Comparison of ENCODE assay signal across 10 cellular contexts in genomic region chr12:9870311-9870866, GRCh38. TPM values are rescaled to one million over a fixed set of nuclear protein-coding genes. Genes with fewer than 3 reads are reported as not detected.
A peak's percentile ranks its signal among the peaks of the same experiment; 100 is the strongest.
DNase-seq lines count a peak whose midpoint lies in the region; ATAC-seq and TF ChIP-seq lines count a peak whose summit lies in the region.
"Had no signal": no experiment of that assay in that cellular context is flagged by ENCODE, and none has a peak within 500 bp of the region (broad histone marks: within the 10 kb centered on the region; RNA-seq: fewer than 3 reads in every experiment).

No MANE protein-coding gene starts in this region.

- BruUV-seq in Panc1 (replicated peaks; lab: Mats Ljungman, UMichigan), result no TSS peak

- H3K27me3 ChIP-seq in Panc1 (ENCODE audit: control insufficient read depth, insufficient read depth, low read length) (no peaks in the 10 kb centered on the region), endocrine pancreas (ENCODE audit: control insufficient read depth, insufficient read depth, low read length) (no peaks in the 10 kb centered on the region), osteoblast (ENCODE audit: insufficient read depth, low read length) (no peaks in the 10 kb centered on the region)

- no peaks in the 10 kb centered on the region for H3K36me3 ChIP-seq in Panc1 (ENCODE audit: control insufficient read depth, insufficient read depth, low read length)
- H3K36me3 ChIP-seq in endocrine pancreas (ENCODE audit: control insufficient read depth, insufficient read depth, low read length), result no peaks in the 10 kb centered on the region
- no peaks in the 10 kb centered on the region for H3K36me3 ChIP-seq in osteoblast (ENCODE audit: insufficient read depth, low read length)

- POLR2A ChIA-PET in Panc1 (lab: Charles Lee), result interaction anchor here (0.5 kb wide), 1 partner anchor 319 kb away, joined by 8 read pairs; no protein-coding TSS in a partner anchor

- H2AFZ ChIP-seq in osteoblast (ENCODE audit: low read length), result peak overlapping the region; percentile 89

- CTCF ChIA-PET in Panc1 (lab: Charles Lee), result no interaction called here

- no peak overlapping the region for H3K4me3 ChIP-seq in Panc1 (ENCODE audit: low read depth in 2 of 2, low read length in 2 of 2)
- peak overlapping the region; percentile 84 for H3K4me3 ChIP-seq in endocrine pancreas (ENCODE audit: control insufficient read depth, insufficient read depth, low read length)
- H3K4me3 ChIP-seq in osteoblast (ENCODE audit: insufficient read depth, low read length), result peak overlapping the region; percentile 74

- H3K9me3 ChIP-seq in Panc1 (ENCODE audit: control insufficient read depth, insufficient read depth, low read depth, low read length), result no peaks in the 10 kb centered on the region
- H3K9me3 ChIP-seq in endocrine pancreas (ENCODE audit: control insufficient read depth, low read length), result no peaks in the 10 kb centered on the region
- no peaks in the 10 kb centered on the region for H3K9me3 ChIP-seq in osteoblast (ENCODE audit: low read depth, low read length)

- no peaks in the 10 kb centered on the region; the same call in 1 of the 2 replicates for H3K4me1 ChIP-seq in Panc1 (ENCODE audit: control insufficient read depth, insufficient read depth, low read length)
- no peaks in the 10 kb centered on the region for H3K4me1 ChIP-seq in endocrine pancreas (ENCODE audit: control insufficient read depth, insufficient read depth, low read length)
- H3K4me1 ChIP-seq in osteoblast (ENCODE audit: insufficient read depth, low read length), result peaks cover 7% of the 10 kb centered on the region

- in situ Hi-C loops in Panc1 (cut with HindIII; ENCODE audit: low pct_unique_long_range_greater_than_20kb, low sequenced_read_pairs), result no loop called here

- no peaks in the 10 kb centered on the region for H3K79me2 ChIP-seq in osteoblast (ENCODE audit: insufficient read depth, low read length)

- TF ChIP-seq CTCF in Panc1 (IDR thresholded peaks at IDR 0.05) (no peak), osteoblast (IDR thresholded peaks at IDR 0.05; ENCODE audit: extremely low read depth, low read depth, low read length) (no peak)

- H3K27ac ChIP-seq in Panc1 (ENCODE audit: low read length), result peak overlapping the region; percentile 84; the same call in 1 of the 2 replicates
- H3K27ac ChIP-seq in osteoblast (ENCODE audit: low read depth, low read length), result peak overlapping the region; percentile 52

- DNase-seq in DMS53 (lab: John Stamatoyannopoulos, UW) (peak; percentile 68), Panc1 (ENCODE audit: low read depth, low spot score) (no peak), osteoblast (ENCODE audit: insufficient read length, low spot score, missing footprints) (no peak), globus pallidus (ENCODE audit: low spot score) (no peak)
- DNase-seq: trophoblast cell had no signal

- peak overlapping the region; percentile 85 for H3K4me2 ChIP-seq in osteoblast (ENCODE audit: insufficient read depth, low read length)

- ATAC-seq in Panc1 (no peak), GM21515 (IDR thresholded peaks at IDR 0.05; ENCODE audit: unreplicated experiment) (no peak), HG03159 (IDR thresholded peaks at IDR 0.05; ENCODE audit: unreplicated experiment) (no peak), HG03139 (IDR thresholded peaks at IDR 0.05; ENCODE audit: unreplicated experiment) (no peak)

- no peaks in the 10 kb centered on the region for H4K20me1 ChIP-seq in osteoblast (ENCODE audit: insufficient read depth, low read length)

- H3K9ac ChIP-seq in endocrine pancreas (ENCODE audit: control insufficient read depth, insufficient read depth, low read length), result no peak overlapping the region

- intact Hi-C loops in Panc1 (cut with micrococcal nuclease; ENCODE audit: unreplicated experiment), result no loop called here

RNA-seq across cellular contexts. Expression of gene CLEC2B, which starts 1.2 kb away (rescaled TPM):
- total RNA-seq in Panc1 (2021; ENCODE audit: unreplicated experiment) (2.4 TPM), osteoblast (11.5 and 11.6 TPM in 2 replicates)
- polyA plus RNA-seq in Panc1 (2012; ENCODE audit: insufficient read length), result 0.61 TPM

RNA-seq across cellular contexts. Expression of gene KLRF2, which starts 10.9 kb away (rescaled TPM):
- total RNA-seq in Panc1 (2021; ENCODE audit: unreplicated experiment) (not detected), osteoblast (not detected in 2 replicates)
- polyA plus RNA-seq in Panc1 (2012; ENCODE audit: insufficient read length), result not detected
- total RNA-seq: kidney epithelial cell had no signal

RNA-seq across cellular contexts. Expression of gene KLRF1, which starts 43.1 kb away (rescaled TPM):
- total RNA-seq in Panc1 (2021; ENCODE audit: unreplicated experiment), result 1.1 TPM
- not detected for polyA plus RNA-seq in Panc1 (2012; ENCODE audit: insufficient read length)
- total RNA-seq in osteoblast, result not detected in 2 replicates

Comparison
In these comparisons a context has a peak if more than half of its experiments do, and no peak if none do; other contexts are left out.
1. H3K4me3 ChIP-seq: peak in endocrine pancreas (single experiment) and osteoblast (single experiment); none in Panc1 (0 of 2).